21 cellular contexts compared by ENCODE assay signal in the genomic region with DNA sequence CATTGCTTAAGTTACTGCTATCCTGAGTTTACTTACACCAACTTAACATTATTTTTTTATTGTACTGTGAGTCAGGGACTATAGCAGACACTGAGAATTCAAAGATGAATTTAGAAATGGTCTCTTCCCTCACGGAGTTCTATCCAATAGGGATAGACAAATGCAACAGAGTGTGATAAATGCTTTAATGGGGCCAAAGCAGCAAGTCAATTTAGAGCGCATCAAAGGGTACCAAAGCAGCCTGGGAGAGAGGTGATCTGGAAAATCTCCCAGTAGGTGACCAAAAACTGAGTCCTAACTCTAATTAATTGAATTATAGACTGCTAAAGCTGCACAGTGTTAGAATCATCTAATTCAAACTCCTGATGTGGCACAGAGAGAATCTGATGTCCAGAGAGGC. TPM values are rescaled to one million over a fixed set of nuclear protein-coding genes. Genes with fewer than 3 reads are reported as not detected.
DNase-seq lines count a peak whose midpoint lies in the region; TF ChIP-seq lines count a peak whose summit lies in the region.
"Had no signal": no experiment of that assay in that cellular context is flagged by ENCODE, and none has a peak within 500 bp of the region (broad histone marks: within the 10 kb centered on the region; RNA-seq: fewer than 3 reads in every experiment).

No MANE protein-coding gene starts in this region.

- no peaks in the 10 kb centered on the region for H3K4me1 Mint-ChIP-seq in CD4-positive, alpha-beta memory T cell
- H3K4me1 Mint-ChIP-seq: activated naive CD8-positive, alpha-beta T cell treated with anti-CD3 and anti-CD28 coated beads for 36 hours; CD4-positive, CD25-positive, alpha-beta regulatory T cell; natural killer cell had no signal

- no peaks in the 10 kb centered on the region for H3K4me1 ChIP-seq in CD4-positive, alpha-beta memory T cell (ENCODE audit: insufficient read depth, low read length)
- H3K4me1 ChIP-seq in OCI-LY7 (ENCODE audit: insufficient read depth, low read length, poor library complexity, severe bottlenecking), result no peaks in the 10 kb centered on the region
- H3K4me1 ChIP-seq: ascending aorta, prostate gland had no signal

- no peaks in the 10 kb centered on the region for H3K9me2 ChIP-seq in neural cell (ENCODE audit: insufficient read depth, low read length)
- H3K9me2 ChIP-seq in OCI-LY7 (ENCODE audit: insufficient read depth, low read length), result no peaks in the 10 kb centered on the region

- H3K4me2 ChIP-seq in neural cell (ENCODE audit: low read length), result peak overlapping the region; percentile 74
- H3K4me2 ChIP-seq in OCI-LY7 (ENCODE audit: low read length), result no peak overlapping the region

- H3K27ac ChIP-seq in HL-60 (replicated peaks), result no peak overlapping the region; the same call in 1 of the 2 replicates
- H3K27ac ChIP-seq in neural cell (ENCODE audit: low read length), result no peak overlapping the region
- H3K27ac ChIP-seq in CD4-positive, alpha-beta memory T cell (ENCODE audit: low read depth, low read length), result no peak overlapping the region
- H3K27ac ChIP-seq in OCI-LY7 (ENCODE audit: low read depth, low read length, poor library complexity, severe bottlenecking), result no peak overlapping the region
- H3K27ac ChIP-seq: ascending aorta, prostate gland, transverse colon had no signal

- H3K36me3 ChIP-seq in neural cell (ENCODE audit: insufficient read depth, low read length) (no peaks in the 10 kb centered on the region), OCI-LY7 (ENCODE audit: insufficient read depth, low read length) (no peaks in the 10 kb centered on the region)
- H3K36me3 ChIP-seq in CD4-positive, alpha-beta memory T cell (ENCODE audit: insufficient read depth, low read length), result no peaks in the 10 kb centered on the region
- H3K36me3 ChIP-seq: ascending aorta, prostate gland, transverse colon had no signal

- H2AFZ ChIP-seq in neural cell (ENCODE audit: low read depth, low read length), result no peak overlapping the region
- no peak overlapping the region for H2AFZ ChIP-seq in OCI-LY7 (ENCODE audit: low read length)

- H3K9me3 ChIP-seq in neural cell (ENCODE audit: low read length) (no peaks in the 10 kb centered on the region), OCI-LY7 (ENCODE audit: low read length) (no peaks in the 10 kb centered on the region)
- H3K9me3 ChIP-seq in CD4-positive, alpha-beta memory T cell (ENCODE audit: control insufficient read depth in 1 of 2, low read length in 2 of 2), result no peaks in the 10 kb centered on the region
- H3K9me3 ChIP-seq: ascending aorta, prostate gland, transverse colon had no signal

- in situ Hi-C loops in G401 (cut with HindIII; ENCODE audit: low sequenced_read_pairs), result no loop called here

- peaks cover 3 to 7% of the 10 kb centered on the region in 2 donors for H3K27me3 Mint-ChIP-seq in CD4-positive, alpha-beta memory T cell

- H3K4me3 Mint-ChIP-seq in CD4-positive, alpha-beta memory T cell, result no peak overlapping the region
- H3K4me3 Mint-ChIP-seq: activated CD8-positive, alpha-beta T cell treated with anti-CD3 and anti-CD28 coated beads for 36 hours; activated naive CD8-positive, alpha-beta T cell treated with anti-CD3 and anti-CD28 coated beads for 36 hours; CD4-positive, CD25-positive, alpha-beta regulatory T cell; natural killer cell had no signal

- no peaks in the 10 kb centered on the region for H3K27me3 ChIP-seq in HL-60 (ENCODE audit: insufficient read depth, poor library complexity, severe bottlenecking)
- H3K27me3 ChIP-seq in neural cell (ENCODE audit: insufficient read depth, low read depth, low read length), result no peaks in the 10 kb centered on the region
- H3K27me3 ChIP-seq in CD4-positive, alpha-beta memory T cell (ENCODE audit: insufficient read depth, low read length), result no peaks in the 10 kb centered on the region
- H3K27me3 ChIP-seq: ascending aorta had no signal

- H4K20me1 ChIP-seq in neural cell (ENCODE audit: insufficient read depth), result no peaks in the 10 kb centered on the region
- no peaks in the 10 kb centered on the region for H4K20me1 ChIP-seq in OCI-LY7 (ENCODE audit: insufficient read depth, low read length)

- TF ChIP-seq CTCF in HL-60 (IDR thresholded peaks at IDR 0.05; ENCODE audit: insufficient read depth, low read length) (no peak), neural cell (IDR thresholded peaks at IDR 0.05; ENCODE audit: poor library complexity, severe bottlenecking) (no peak), OCI-LY7 (conservative IDR thresholded peaks at IDR 0.05; ENCODE audit: low read length) (no peak)

- no peak for TF ChIP-seq EP300 in neural cell (conservative IDR thresholded peaks at IDR 0.05; ENCODE audit: poor library complexity, severe bottlenecking)

- CTCF ChIA-PET in CD4-positive, alpha-beta memory T cell (lab: Charles Lee; ENCODE audit: partially characterized antibody), result no interaction called here
- CTCF ChIA-PET in OCI-LY7 (lab: Charles Lee; ENCODE audit: unreplicated experiment), result no interaction called here

- no peaks in the 10 kb centered on the region for H3K36me3 Mint-ChIP-seq in CD4-positive, alpha-beta memory T cell
- H3K36me3 Mint-ChIP-seq: activated naive CD8-positive, alpha-beta T cell treated with anti-CD3 and anti-CD28 coated beads for 36 hours; CD4-positive, CD25-positive, alpha-beta regulatory T cell; natural killer cell had no signal

- peak; percentile 57 for DNase-seq in G401 (ENCODE audit: low spot score)
- DNase-seq in HL-60 (ENCODE audit: low read depth in 1 of 2, low spot score in 1 of 2), result no peak
- DNase-seq in SHP77 treated with DMSO at 0.1 percent for 48 hours (lab: John Stamatoyannopoulos, UW), result peak; percentile 30
- no peak for DNase-seq in CD4-positive, alpha-beta memory T cell
- DNase-seq in pons (ENCODE audit: low spot score), result no peak
- no peak for DNase-seq in OCI-LY7 (ENCODE audit: low spot score)
- DNase-seq: activated CD8-positive, alpha-beta T cell treated with anti-CD3 and anti-CD28 coated beads for 36 hours; activated naive CD8-positive, alpha-beta T cell treated with anti-CD3 and anti-CD28 coated beads for 36 hours; CD4-positive, CD25-positive, alpha-beta regulatory T cell; dermis blood vessel endothelial cell; DMS53; GDM1; midbrain; natural killer cell; NCI-H526; stimulated activated CD4-positive, alpha-beta T cell treated with anti-CD3 and anti-CD28 coated beads, Interleukin-1b, Interleukin-23, amount 100 ng/mL, for 48 hours; transverse colon had no signal

- no peak for TF ChIP-seq RAD21 in neural cell (conservative IDR thresholded peaks at IDR 0.05)

- no TSS peak for BruUV-seq in OCI-LY7 (replicated peaks; lab: Mats Ljungman, UMichigan)

- peaks cover 3% of the 10 kb centered on the region for H3F3A ChIP-seq in neural cell (ENCODE audit: insufficient read depth, low read length, poor library complexity, severe bottlenecking)

- H3K27ac Mint-ChIP-seq in CD4-positive, alpha-beta memory T cell, result no peak overlapping the region
- H3K27ac Mint-ChIP-seq: activated CD8-positive, alpha-beta T cell treated with anti-CD3 and anti-CD28 coated beads for 36 hours; activated naive CD8-positive, alpha-beta T cell treated with anti-CD3 and anti-CD28 coated beads for 36 hours; CD4-positive, CD25-positive, alpha-beta regulatory T cell; natural killer cell had no signal

- H3K9ac ChIP-seq in neural cell (ENCODE audit: low read length), result no peak overlapping the region

- H3K79me2 ChIP-seq in neural cell (replicated peaks; ENCODE audit: insufficient read depth, low read length) (peaks cover 28% of the 10 kb centered on the region), OCI-LY7 (ENCODE audit: insufficient read depth, low read depth, low read length) (no peaks in the 10 kb centered on the region)

- intact Hi-C loops in CD4-positive, alpha-beta memory T cell (cut with micrococcal nuclease), result no loop called here
- intact Hi-C loops in OCI-LY7 (cut with micrococcal nuclease; ENCODE audit: unreplicated experiment), result no loop called here

- POLR2A ChIA-PET in CD4-positive, alpha-beta memory T cell (lab: Charles Lee; ENCODE audit: partially characterized antibody), result no interaction called here
- POLR2A ChIA-PET in OCI-LY7 (lab: Charles Lee), result interaction anchor here (0.8 kb wide), 1 partner anchor 54 kb away, joined by 3 read pairs; no protein-coding TSS in a partner anchor

- peaks cover 0 to 9% (median 4%) of the 10 kb centered on the region in 8 donors for H3K9me3 Mint-ChIP-seq in CD4-positive, alpha-beta memory T cell
- H3K9me3 Mint-ChIP-seq: activated naive CD8-positive, alpha-beta T cell treated with anti-CD3 and anti-CD28 coated beads for 36 hours had no signal

- H3K4me3 ChIP-seq in HL-60 (replicated peaks; ENCODE audit: insufficient read depth, low read length), result peak overlapping the region; percentile 84
- H3K4me3 ChIP-seq in neural cell (ENCODE audit: low read length), result peak overlapping the region; percentile 86
- H3K4me3 ChIP-seq in CD4-positive, alpha-beta memory T cell (ENCODE audit: low read length in 2 of 2), result no peak overlapping the region
- H3K4me3 ChIP-seq in OCI-LY7 (ENCODE audit: low read depth, low read length, poor library complexity, severe bottlenecking), result no peak overlapping the region
- H3K4me3 ChIP-seq: prostate gland had no signal

TF ChIP-seq in neural cell, 6 proteins besides CTCF, POLR2A, EP300 and RAD21 (continues in another document):
- TF ChIP-seq MXI1 (conservative IDR thresholded peaks at IDR 0.05; ENCODE audit: poor library complexity, severe bottlenecking) (no peak), TAF1 (IDR thresholded peaks at IDR 0.05; ENCODE audit: low read depth) (no peak), POLR2AphosphoS5 (IDR thresholded peaks at IDR 0.05) (no peak), EZH2 (IDR thresholded peaks at IDR 0.05; ENCODE audit: borderline replicate concordance, insufficient read depth, low read length, poor library complexity, severe bottlenecking) (no peak)

RNA-seq across cellular contexts. Expression of a gene that starts 2.7 kb away (rescaled TPM):
- not detected in 2 replicates for total RNA-seq in G401 (2014; rRNA removed; shearing (Covaris generic))
- 31.5 and 36.4 TPM in 2 replicates for polyA plus RNA-seq in neural cell
- polyA minus RNA-seq in neural cell, result 102 and 119 TPM in 2 replicates
- total RNA-seq in CD4-positive, alpha-beta memory T cell, result not detected
- polyA plus RNA-seq in CD4-positive, alpha-beta memory T cell, result not detected
- total RNA-seq in OCI-LY7 (2014; rRNA removed; shearing (Covaris generic)), result 0.10 TPM in 1 of 2 replicates, not detected in the other
- total RNA-seq in OCI-LY7 (2022), result 0.39 and 0.61 TPM in 2 replicates
- total RNA-seq: activated CD8-positive, alpha-beta T cell treated with anti-CD3 and anti-CD28 coated beads for 36 hours; activated naive CD8-positive, alpha-beta T cell treated with anti-CD3 and anti-CD28 coated beads for 36 hours had no signal
- polyA plus RNA-seq: keratinocyte had no signal

Comparison
In these comparisons a context has a peak if more than half of its experiments do, and no peak if none do; other contexts are left out.
1. DNase-seq: peak in G401 (single experiment) and SHP77 treated with DMSO at 0.1 percent for 48 hours (single experiment); none in HL-60 (0 of 2), CD4-positive, alpha-beta memory T cell (0 of 5), pons (single experiment) and OCI-LY7 (single experiment).
2. H3K4me3 ChIP-seq: peak in HL-60 (single experiment) and neural cell (single experiment); none in CD4-positive, alpha-beta memory T cell (0 of 2) and OCI-LY7 (single experiment).